16 cellular contexts compared by ENCODE assay signal in genomic region chr18:73975266-73975665, GRCh38.
DNase-seq lines count a peak whose midpoint lies in the region; ATAC-seq and TF ChIP-seq lines count a peak whose summit lies in the region.
"Had no signal": no experiment of that assay in that cellular context is flagged by ENCODE, and none has a peak within 500 bp of the region (broad histone marks: within the 10 kb centered on the region; RNA-seq: fewer than 3 reads in every experiment).

No MANE protein-coding gene starts in this region.

- no peak overlapping the region for H3K4me3 Mint-ChIP-seq in activated CD8-positive, alpha-beta memory T cell treated with anti-CD3 and anti-CD28 coated beads, Interleukin-2, amount 10 ng/mL, durations not matched to agents 7 days and 5 days
- H3K4me3 Mint-ChIP-seq: neural progenitor cell had no signal

- no peak overlapping the region for H3K9ac ChIP-seq in smooth muscle cell (ENCODE audit: low read depth)
- H3K9ac ChIP-seq: neural progenitor cell, SK-N-SH had no signal

- peaks cover 6% of the 10 kb centered on the region for H3K4me1 Mint-ChIP-seq in activated CD8-positive, alpha-beta memory T cell treated with anti-CD3 and anti-CD28 coated beads, Interleukin-2, amount 10 ng/mL, durations not matched to agents 7 days and 5 days

- peak overlapping the region; percentile 50 for H3K4me2 ChIP-seq in smooth muscle cell
- H3K4me2 ChIP-seq: neural progenitor cell, SK-N-SH had no signal

- H3K27me3 ChIP-seq in smooth muscle cell (ENCODE audit: low read depth) = no peaks in the 10 kb centered on the region
- H3K27me3 ChIP-seq: neural progenitor cell, right lobe of liver, stomach, vagina had no signal

- no peaks in the 10 kb centered on the region for H3K4me1 ChIP-seq in smooth muscle cell (ENCODE audit: low read depth)
- H3K4me1 ChIP-seq: neural progenitor cell, right lobe of liver, stomach, vagina had no signal

- no peaks in the 10 kb centered on the region for H3K36me3 Mint-ChIP-seq in activated CD8-positive, alpha-beta memory T cell treated with anti-CD3 and anti-CD28 coated beads, Interleukin-2, amount 10 ng/mL, durations not matched to agents 7 days and 5 days
- H3K36me3 Mint-ChIP-seq: neural progenitor cell had no signal

- peak; percentile 81 for ATAC-seq in activated CD8-positive, alpha-beta memory T cell treated with anti-CD3 and anti-CD28 coated beads, Interleukin-2, amount 10 ng/mL, durations not matched to agents 7 days and 5 days
- ATAC-seq in HG03565 (IDR thresholded peaks at IDR 0.05; ENCODE audit: unreplicated experiment) (no peak), HG03457 (IDR thresholded peaks at IDR 0.05; ENCODE audit: unreplicated experiment) (no peak)
- ATAC-seq: right lobe of liver had no signal

- H3K79me2 ChIP-seq in smooth muscle cell (ENCODE audit: low read depth) = no peaks in the 10 kb centered on the region

- no peaks in the 10 kb centered on the region for H3K36me3 ChIP-seq in smooth muscle cell (ENCODE audit: low read depth)
- H3K36me3 ChIP-seq: neural progenitor cell, right lobe of liver, stomach, vagina had no signal

- no peak overlapping the region for H3K4me3 ChIP-seq in smooth muscle cell
- H3K4me3 ChIP-seq: neural progenitor cell, right lobe of liver, stomach, vagina had no signal

- peak; percentile 70 for DNase-seq in activated CD8-positive, alpha-beta memory T cell treated with anti-CD3 and anti-CD28 coated beads, Interleukin-2, amount 10 ng/mL, durations not matched to agents 7 days and 5 days
- DNase-seq in activated CD8-positive, alpha-beta memory T cell treated with anti-CD3 and anti-CD28 coated beads, Interleukin-2, amount 50 U/mL, for 4 hours = no peak
- DNase-seq in KG1 (lab: John Stamatoyannopoulos, UW) = peak; percentile 46
- DNase-seq in amniotic epithelial cell (ENCODE audit: low read depth) = peak; percentile 6
- DNase-seq in smooth muscle cell (lab: John Stamatoyannopoulos, UW; ENCODE audit: unreplicated experiment) = no peak
- no peak for DNase-seq in stimulated activated CD4-positive, alpha-beta T cell treated with anti-CD3 and anti-CD28 coated beads, Interleukin-4, amount 100 ng/mL, for 1 hour
- DNase-seq: ACHN, NCI-H1105 treated with DMSO at 0.1 percent for 48 hours, NCI-H226, right lobe of liver, SK-N-SH, stomach had no signal

- no peaks in the 10 kb centered on the region for H3K9me3 Mint-ChIP-seq in activated CD8-positive, alpha-beta memory T cell treated with anti-CD3 and anti-CD28 coated beads, Interleukin-2, amount 10 ng/mL, durations not matched to agents 7 days and 5 days (ENCODE audit: low read depth)
- H3K9me3 Mint-ChIP-seq: neural progenitor cell had no signal

- TF ChIP-seq CTCF in smooth muscle cell (IDR thresholded peaks at IDR 0.05; ENCODE audit: borderline replicate concordance, insufficient read depth, poor library complexity, severe bottlenecking) = no peak

- 36% methylated on average over 7 of the region's 7 CpGs for WGBS in smooth muscle cell (ENCODE audit: low lambda C conversion rate)

- no peak overlapping the region for H2AFZ ChIP-seq in smooth muscle cell (ENCODE audit: low read depth)
- H2AFZ ChIP-seq: neural progenitor cell had no signal

- CTCF ChIA-PET in activated CD8-positive, alpha-beta memory T cell treated with anti-CD3 and anti-CD28 coated beads, Interleukin-2, amount 10 ng/mL, durations not matched to agents 7 days and 5 days (lab: Charles Lee) = no interaction called here

- no peaks in the 10 kb centered on the region for H4K20me1 ChIP-seq in smooth muscle cell (ENCODE audit: low read depth)

- H3K27ac ChIP-seq in smooth muscle cell (ENCODE audit: low read depth) = peak overlapping the region; percentile 74
- H3K27ac ChIP-seq: neural progenitor cell, right lobe of liver, stomach, vagina had no signal

- peaks cover 5% of the 10 kb centered on the region for H3F3A ChIP-seq in smooth muscle cell (ENCODE audit: low read depth)

- H3K27me3 Mint-ChIP-seq in activated CD8-positive, alpha-beta memory T cell treated with anti-CD3 and anti-CD28 coated beads, Interleukin-2, amount 10 ng/mL, durations not matched to agents 7 days and 5 days = peaks cover 6% of the 10 kb centered on the region

- H3K9me3 ChIP-seq in smooth muscle cell (replicated peaks; ENCODE audit: low read depth) = no peaks in the 10 kb centered on the region
- H3K9me3 ChIP-seq: right lobe of liver, SK-N-SH, stomach, vagina had no signal

- H3K27ac Mint-ChIP-seq in activated CD8-positive, alpha-beta memory T cell treated with anti-CD3 and anti-CD28 coated beads, Interleukin-2, amount 10 ng/mL, durations not matched to agents 7 days and 5 days = no peak overlapping the region
- H3K27ac Mint-ChIP-seq: neural progenitor cell had no signal

Comparison
In these comparisons a context has a peak if more than half of its experiments do, and no peak if none do; other contexts are left out.
1. DNase-seq: peak in activated CD8-positive, alpha-beta memory T cell treated with anti-CD3 and anti-CD28 coated beads, Interleukin-2, amount 10 ng/mL, durations not matched to agents 7 days and 5 days (single experiment), KG1 (single experiment) and amniotic epithelial cell (single experiment); none in activated CD8-positive, alpha-beta memory T cell treated with anti-CD3 and anti-CD28 coated beads, Interleukin-2, amount 50 U/mL, for 4 hours (single experiment), smooth muscle cell (single experiment) and stimulated activated CD4-positive, alpha-beta T cell treated with anti-CD3 and anti-CD28 coated beads, Interleukin-4, amount 100 ng/mL, for 1 hour (single experiment).